Comparison of ENCODE assay signal across 16 cellular contexts in the genomic region with DNA sequence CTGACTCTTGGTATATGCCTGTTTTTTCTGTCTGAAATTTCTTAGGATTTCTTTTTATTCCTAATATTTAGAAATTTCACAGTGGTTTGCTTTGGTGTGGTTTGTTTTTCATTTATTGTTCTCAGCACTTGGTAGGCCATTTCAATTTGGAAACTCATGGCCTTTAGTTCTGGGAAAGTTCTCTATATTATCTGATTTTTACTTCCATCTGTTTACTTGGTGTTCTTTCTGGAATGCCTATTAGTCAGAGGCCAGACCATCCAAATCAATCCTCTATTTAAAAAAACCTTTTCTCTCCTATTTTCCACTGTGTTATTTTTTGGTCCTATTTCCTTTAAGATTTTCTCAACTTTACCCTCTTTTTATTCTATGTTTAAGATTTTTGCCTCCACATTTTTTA.
DNase-seq lines count a peak whose midpoint lies in the region; TF ChIP-seq lines count a peak whose summit lies in the region.
"Had no signal": no experiment of that assay in that cellular context is flagged by ENCODE, and none has a peak within 500 bp of the region (broad histone marks: within the 10 kb centered on the region; RNA-seq: fewer than 3 reads in every experiment).

No MANE protein-coding gene starts in this region.

- no peak overlapping the region for H2AFZ ChIP-seq in ACC112 (ENCODE audit: low read length, unreplicated experiment)

- DNase-seq in RPMI7951 (ENCODE audit: low read depth) (peak; percentile 8), choroid plexus epithelial cell (ENCODE audit: low read depth) (peak; percentile 9), osteocyte (ENCODE audit: extremely low spot score, unreplicated experiment) (no peak), NCI-H748 treated with DMSO at 0.1 percent for 48 hours (lab: John Stamatoyannopoulos, UW) (no peak), NCI-H1092 treated with DMSO at 0.1 percent for 48 hours (lab: John Stamatoyannopoulos, UW) (no peak), ACHN (no peak)
- DNase-seq: 8988T; BE2C; CD4-positive, alpha-beta memory T cell; DMS153; DMS79 treated with DMSO at 0.1 percent for 48 hours; GDM1; HCEC 1CT; HFFc6 had no signal

- H3K9me3 Mint-ChIP-seq in osteocyte (ENCODE audit: unreplicated experiment), result peaks cover 30% of the 10 kb centered on the region

- H3K4me1 Mint-ChIP-seq in osteocyte (ENCODE audit: unreplicated experiment), result peaks cover 16% of the 10 kb centered on the region
- H3K4me1 Mint-ChIP-seq: CD4-positive, alpha-beta memory T cell had no signal

- H3K27ac Mint-ChIP-seq in osteocyte (ENCODE audit: unreplicated experiment), result peak overlapping the region; percentile 82
- H3K27ac Mint-ChIP-seq: CD4-positive, alpha-beta memory T cell; HFFc6 had no signal

- no peaks in the 10 kb centered on the region for H3K79me2 ChIP-seq in ACC112 (ENCODE audit: control insufficient read depth, insufficient read depth, low read length, unreplicated experiment)

- in situ Hi-C loops in ACHN (cut with HindIII; ENCODE audit: low pct_ligation_motif_present, low pct_unique_long_range_greater_than_20kb, low sequenced_read_pairs), result no loop called here

- H3K4me3 Mint-ChIP-seq in osteocyte (ENCODE audit: unreplicated experiment), result no peak overlapping the region
- H3K4me3 Mint-ChIP-seq: CD4-positive, alpha-beta memory T cell; HFFc6 had no signal

- H3K36me3 Mint-ChIP-seq in osteocyte (ENCODE audit: unreplicated experiment), result peaks cover 14% of the 10 kb centered on the region

- no peaks in the 10 kb centered on the region for H3K27me3 ChIP-seq in ACC112 (ENCODE audit: insufficient read depth, low read length)
- H3K27me3 ChIP-seq: BE2C had no signal

- H3K36me3 ChIP-seq in ACC112 (ENCODE audit: insufficient read depth, low read length), result no peaks in the 10 kb centered on the region
- H3K36me3 ChIP-seq: BE2C had no signal

- H3K4me1 ChIP-seq in ACC112 (ENCODE audit: control insufficient read depth, insufficient read depth, low read length, unreplicated experiment), result peaks cover 8% of the 10 kb centered on the region
- H3K4me1 ChIP-seq: BE2C had no signal

- peak overlapping the region; percentile 30 for H3K27ac ChIP-seq in ACC112 (ENCODE audit: low read depth, low read length)
- H3K27ac ChIP-seq: C4-2B had no signal

- TF ChIP-seq CTCF in choroid plexus epithelial cell (conservative IDR thresholded peaks at IDR 0.05; ENCODE audit: low read depth, low read length) (no peak), osteocyte (IDR thresholded peaks at IDR 0.05) (no peak)

- peaks cover 3% of the 10 kb centered on the region for H3K27me3 Mint-ChIP-seq in osteocyte (ENCODE audit: unreplicated experiment)

- no peak overlapping the region for H3K4me3 ChIP-seq in ACC112 (ENCODE audit: low read depth, low read length)
- no peak overlapping the region for H3K4me3 ChIP-seq in choroid plexus epithelial cell (ENCODE audit: low read depth, low read length)

Comparison
In these comparisons a context has a peak if more than half of its experiments do, and no peak if none do; other contexts are left out.
1. DNase-seq: peak in RPMI7951 (single experiment) and choroid plexus epithelial cell (single experiment); none in osteocyte (single experiment), NCI-H748 treated with DMSO at 0.1 percent for 48 hours (single experiment), NCI-H1092 treated with DMSO at 0.1 percent for 48 hours (single experiment) and ACHN (single experiment).